ENCODE assay signal across 9 cellular contexts in the genomic region with DNA sequence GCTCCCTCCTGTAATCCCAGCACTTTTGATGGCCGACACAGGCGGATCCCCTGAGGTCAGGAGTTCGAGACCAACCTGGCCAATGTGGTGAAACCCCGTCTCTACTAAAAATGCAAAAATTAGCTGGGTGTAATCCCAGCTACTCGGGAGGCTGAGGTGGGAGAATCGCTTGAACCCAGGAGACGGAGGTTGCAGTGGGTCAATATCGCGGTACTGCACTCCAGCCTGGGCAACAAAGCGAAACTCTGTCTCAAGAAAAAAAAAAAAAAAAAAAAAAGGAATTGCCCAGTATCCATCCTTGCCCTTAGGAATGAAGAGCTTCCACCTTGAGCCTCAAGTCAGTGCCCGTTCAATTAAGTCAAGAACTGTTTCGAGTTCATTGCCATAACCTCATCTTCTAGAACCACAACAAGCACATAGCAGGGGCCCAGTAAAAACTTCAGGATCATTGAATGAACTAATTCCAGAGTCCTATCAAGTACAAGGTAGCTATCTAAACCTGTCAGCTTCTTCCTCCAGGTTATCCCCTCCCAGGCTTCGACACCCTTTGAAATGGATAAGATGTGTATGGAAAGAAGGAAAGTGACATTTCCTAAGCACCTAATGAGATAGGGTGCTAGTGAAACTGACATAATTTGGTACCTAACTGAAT. TPM values are rescaled to one million over a fixed set of nuclear protein-coding genes. Genes with fewer than 3 reads are reported as not detected.
DNase-seq lines count a peak whose midpoint lies in the region; ATAC-seq, FAIRE-seq and TF ChIP-seq lines count a peak whose summit lies in the region.
"Had no signal": no experiment of that assay in that cellular context is flagged by ENCODE, and none has a peak within 500 bp of the region (broad histone marks: within the 10 kb centered on the region; RNA-seq: fewer than 3 reads in every experiment).

No MANE protein-coding gene starts in this region.

- no peaks in the 10 kb centered on the region for H3K9me3 Mint-ChIP-seq in activated T-cell treated with anti-CD3 and anti-CD28 coated beads, Interleukin-2, amount 50 U/mL, for 24 hours

- 38 to 57% (median 50%) methylated on average over 13 of the region's 13 CpGs for WGBS in small intestine, 3 donors

- peaks cover 0 to 23% of the 10 kb centered on the region in 2 donors for H3K4me1 ChIP-seq in right atrium auricular region
- peaks cover 0 to 5% of the 10 kb centered on the region in 2 donors for H3K4me1 ChIP-seq in small intestine (ENCODE audit: control insufficient read depth in 2 of 2, insufficient read depth in 1 of 2, low read depth in 1 of 2, low read length in 1 of 2)

- H3K4me3 ChIP-seq in right atrium auricular region (peak overlapping the region; percentile 74 to 90), small intestine (ENCODE audit: low read depth in 1 of 2, low read length in 2 of 2) (peak overlapping the region; percentile 88 to 94)

- H3K27me3 ChIP-seq in right atrium auricular region (no peaks in the 10 kb centered on the region), small intestine (ENCODE audit: control insufficient read depth in 2 of 2, insufficient read depth in 2 of 2, low read length in 2 of 2) (no peaks in the 10 kb centered on the region)

- H3K4me3 Mint-ChIP-seq in activated T-cell treated with anti-CD3 and anti-CD28 coated beads, Interleukin-2, amount 50 U/mL, for 24 hours: peak overlapping the region; percentile 98
- H3K4me3 Mint-ChIP-seq in T-helper 17 cell: peak overlapping the region; percentile 93

- H3K9me3 ChIP-seq in T-helper 17 cell (ENCODE audit: control insufficient read depth, low read length, poor library complexity, severe bottlenecking): no peaks in the 10 kb centered on the region
- H3K9me3 ChIP-seq in right atrium auricular region: no peaks in the 10 kb centered on the region
- no peaks in the 10 kb centered on the region for H3K9me3 ChIP-seq in small intestine (ENCODE audit: control insufficient read depth, low read depth)

- no peak for FAIRE-seq in small intestine (lab: Jason Lieb, UNC)

- peak overlapping the region; percentile 99 for H3K27ac Mint-ChIP-seq in activated T-cell treated with anti-CD3 and anti-CD28 coated beads, Interleukin-2, amount 50 U/mL, for 24 hours
- H3K27ac Mint-ChIP-seq in T-helper 17 cell: peak overlapping the region; percentile 95

- H3K36me3 ChIP-seq in right atrium auricular region (peaks cover 27% of the 10 kb centered on the region), small intestine (ENCODE audit: control insufficient read depth in 2 of 2, insufficient read depth in 2 of 2, low read length in 2 of 2) (peaks cover 0 to 3% of the 10 kb centered on the region in 2 donors)

- peak; percentile 6 for ATAC-seq in T-helper 17 cell

- peaks cover 37% of the 10 kb centered on the region for H3K4me1 Mint-ChIP-seq in activated T-cell treated with anti-CD3 and anti-CD28 coated beads, Interleukin-2, amount 50 U/mL, for 24 hours (ENCODE audit: low read depth)
- H3K4me1 Mint-ChIP-seq in T-helper 17 cell: peaks cover 23% of the 10 kb centered on the region

- H3K27me3 Mint-ChIP-seq in activated T-cell treated with anti-CD3 and anti-CD28 coated beads, Interleukin-2, amount 50 U/mL, for 24 hours: no peaks in the 10 kb centered on the region
- H3K27me3 Mint-ChIP-seq in T-helper 17 cell: no peaks in the 10 kb centered on the region

- TF ChIP-seq CTCF in right atrium auricular region (IDR thresholded peaks at IDR 0.05): no peak

- peaks cover 52% of the 10 kb centered on the region for H3K36me3 Mint-ChIP-seq in activated T-cell treated with anti-CD3 and anti-CD28 coated beads, Interleukin-2, amount 50 U/mL, for 24 hours (ENCODE audit: low read depth)
- H3K36me3 Mint-ChIP-seq in T-helper 17 cell (ENCODE audit: low read depth): no peaks in the 10 kb centered on the region

- DNase-seq in activated T-cell treated with anti-CD3 and anti-CD28 coated beads, Interleukin-2, amount 50 U/mL, for 24 hours: no peak
- DNase-seq in activated T-cell treated with anti-CD3 and anti-CD28 coated beads for 4 hours (no peak), T-helper 17 cell (no peak), right atrium auricular region (ENCODE audit: low spot score) (no peak), small intestine (peak; percentile 25), COLO829 (ENCODE audit: low spot score) (no peak), cerebellar nuclear complex (lab: John Stamatoyannopoulos, UW) (no peak)
- no peak for DNase-seq in stimulated activated naive CD4-positive, alpha-beta T cell treated with Interleukin-2 at 50 U/mL for 16 hours (lab: John Stamatoyannopoulos, UW)

- H3K27ac ChIP-seq in right atrium auricular region (peak overlapping the region; percentile 77 to 80), small intestine (ENCODE audit: low read depth in 1 of 2, low read length in 1 of 2) (peak overlapping the region; percentile 73 to 90)

RNA-seq across cellular contexts. Expression of gene DBR1, which starts 0.8 kb away (rescaled TPM):
- 10 to 100 TPM; 19.5 TPM for total RNA-seq in T-helper 17 cell
- 1 to 10 TPM; 6.9 to 8.1 TPM for total RNA-seq in right atrium auricular region
- polyA plus RNA-seq in small intestine: 1 to 10 TPM; 4.9 to 8.4 (median 6.5) TPM

RNA-seq across cellular contexts. Expression of gene ARMC8, which starts 13.2 kb away (rescaled TPM):
- total RNA-seq in T-helper 17 cell (10 to 100 TPM; 55.6 to 75.8 TPM), right atrium auricular region (10 to 100 TPM; 28.6 to 33.8 TPM)
- polyA plus RNA-seq in small intestine: 10 to 100 TPM in 2 of 3 donors, 1 to 10 TPM in 1; 9.5 to 12.5 (median 11.2) TPM

RNA-seq across cellular contexts. Expression of gene A4GNT, which starts 41.7 kb away (rescaled TPM):
- total RNA-seq in T-helper 17 cell: not detected
- total RNA-seq in right atrium auricular region: not detected
- not detected for polyA plus RNA-seq in small intestine
- total RNA-seq: dermis microvascular lymphatic vessel endothelial cell had no signal

RNA-seq across cellular contexts. Expression of gene DZIP1L, which starts 58.5 kb away (rescaled TPM):
- total RNA-seq in T-helper 17 cell (not detected), right atrium auricular region (1 to 10 TPM; 4.0 to 4.6 TPM)
- polyA plus RNA-seq in small intestine: 1 to 10 TPM in 1 of 3 donors, under 1 TPM in 2; 0.27 to 1.0 (median 0.45) TPM
